In the genomic region with DNA sequence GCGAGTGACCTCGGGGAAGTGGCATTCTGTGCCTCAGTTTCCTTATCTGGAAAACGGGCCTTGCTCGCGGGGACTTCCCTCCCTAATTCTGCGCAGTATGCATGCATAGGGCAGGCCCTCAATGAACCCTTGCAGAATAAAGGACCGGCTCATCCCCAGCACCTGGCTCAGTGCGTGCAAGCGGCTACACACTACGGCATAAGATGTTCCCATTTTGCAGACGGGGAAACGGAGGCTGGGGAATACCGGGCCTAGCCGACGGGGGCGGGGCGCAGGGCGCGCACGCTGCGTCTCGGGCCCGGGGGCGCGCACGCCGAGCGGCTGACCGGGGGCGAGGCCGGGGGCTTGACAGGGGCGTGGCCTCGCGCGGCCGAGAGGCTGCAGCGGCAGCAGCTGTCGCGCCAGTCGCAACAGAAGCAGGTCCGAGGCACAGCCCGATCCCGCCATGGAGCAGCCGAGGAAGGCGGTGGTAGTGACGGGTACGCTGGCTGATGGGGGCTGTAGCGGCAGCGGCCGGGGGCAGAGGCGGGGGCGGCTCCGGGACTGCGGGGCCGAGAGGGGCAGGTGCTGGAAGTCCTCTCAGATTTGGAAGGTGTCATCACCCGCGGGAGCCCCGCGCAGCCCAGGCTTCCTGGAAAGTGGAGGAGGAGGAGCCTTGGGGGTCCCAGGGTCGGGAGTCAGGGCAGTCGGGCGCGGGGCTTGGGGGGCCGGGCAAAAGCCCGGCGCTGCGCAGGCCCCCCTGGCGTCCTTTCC, we compare ENCODE assay signal across 1 cellular context.
TF ChIP-seq lines count a peak whose summit lies in the region.

A gene with protein sequence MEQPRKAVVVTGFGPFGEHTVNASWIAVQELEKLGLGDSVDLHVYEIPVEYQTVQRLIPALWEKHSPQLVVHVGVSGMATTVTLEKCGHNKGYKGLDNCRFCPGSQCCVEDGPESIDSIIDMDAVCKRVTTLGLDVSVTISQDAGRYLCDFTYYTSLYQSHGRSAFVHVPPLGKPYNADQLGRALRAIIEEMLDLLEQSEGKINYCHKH (plus strand): TSS at position 362 of the 753 bp plus-strand sequence. CDS start 84 bp downstream, at position 446.

TF ChIP-seq in HepG2, 621 proteins besides CTCF, POLR2A, EP300 and RAD21 (continued from another document):
- TF ChIP-seq, protein P1, sequence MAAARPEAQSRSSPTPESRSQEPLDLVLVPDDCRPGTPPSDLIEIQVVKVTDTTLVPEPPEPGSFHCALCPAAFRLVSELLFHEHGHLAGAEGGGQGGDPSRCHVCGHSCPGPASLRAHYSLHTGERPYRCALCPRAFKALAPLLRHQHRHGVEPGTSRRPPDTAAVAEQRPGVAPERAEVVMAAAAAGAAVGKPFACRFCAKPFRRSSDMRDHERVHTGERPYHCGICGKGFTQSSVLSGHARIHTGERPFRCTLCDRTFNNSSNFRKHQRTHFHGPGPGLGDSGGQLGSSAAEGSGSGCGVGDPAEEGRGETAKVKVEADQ (CRISPR knock-in tag; IDR thresholded peaks at IDR 0.05; ENCODE audit: borderline replicate concordance): peak; percentile 18; the same call in 1 of the 2 replicates
